ENCODE assay signal across 24 cellular contexts in the genomic region with DNA sequence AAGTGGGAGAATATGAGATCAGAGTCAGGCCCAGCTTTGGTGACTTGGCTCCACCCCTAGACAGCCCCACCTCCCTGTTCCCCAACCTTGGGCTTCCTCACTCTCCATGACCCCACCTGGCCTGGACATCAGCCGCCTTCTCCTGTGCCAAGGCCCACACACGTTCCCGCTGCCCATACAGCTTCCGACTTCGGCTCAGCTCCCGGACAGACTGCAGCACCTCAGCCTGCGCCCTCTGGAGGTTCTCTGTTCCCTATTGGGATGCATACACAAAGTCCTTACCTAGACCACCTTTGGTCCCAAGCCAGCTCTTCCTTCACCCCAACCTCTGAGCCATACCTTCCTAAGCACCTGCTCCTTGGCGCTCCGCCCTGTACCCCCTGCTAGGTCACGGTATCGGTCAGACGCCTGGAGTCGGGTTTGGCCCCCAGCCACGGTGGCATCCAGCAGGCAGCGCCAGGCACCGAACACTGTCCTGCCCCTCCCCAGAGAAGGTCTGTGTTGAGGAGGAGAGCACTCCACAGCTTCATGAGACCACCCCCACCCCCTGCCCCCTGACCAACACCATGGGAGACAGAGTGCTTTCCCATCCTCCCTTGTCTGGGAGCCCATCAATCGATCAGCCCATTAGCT. TPM values are rescaled to one million over a fixed set of nuclear protein-coding genes. Genes with fewer than 3 reads are reported as not detected.
DNase-seq lines count a peak whose midpoint lies in the region; ATAC-seq and TF ChIP-seq lines count a peak whose summit lies in the region.
"Had no signal": no experiment of that assay in that cellular context is flagged by ENCODE, and none has a peak within 500 bp of the region (broad histone marks: within the 10 kb centered on the region; RNA-seq: fewer than 3 reads in every experiment).

No MANE protein-coding gene starts in this region.

- H3K9ac ChIP-seq in parathyroid adenoma: no peak overlapping the region

- peak overlapping the region; percentile 67 for H3K4me3 ChIP-seq in parathyroid adenoma (ENCODE audit: low read depth, low read length)
- H3K4me3 ChIP-seq: ascending aorta, esophagus squamous epithelium, SJCRH30, uterus had no signal

- no peak overlapping the region for H3K4me3 Mint-ChIP-seq in activated naive CD8-positive, alpha-beta T cell treated with anti-CD3 and anti-CD28 coated beads, Interleukin-2, amount 10 ng/mL, durations not matched to agents 7 days and 5 days
- no peak overlapping the region for H3K4me3 Mint-ChIP-seq in activated naive CD8-positive, alpha-beta T cell treated with anti-CD3 and anti-CD28 coated beads, Interleukin-2, amount 50 U/mL, for 24 hours
- H3K4me3 Mint-ChIP-seq in IgD-negative memory B cell: peak overlapping the region in 1 of 4 donors; percentile 36
- H3K4me3 Mint-ChIP-seq in endothelial cell (ENCODE audit: unreplicated experiment): no peak overlapping the region

- no peaks in the 10 kb centered on the region for H3K9me3 ChIP-seq in parathyroid adenoma (ENCODE audit: control insufficient read depth, low read length)
- H3K9me3 ChIP-seq: ascending aorta, esophagus squamous epithelium, SJCRH30, uterus had no signal

- H3K9me3 Mint-ChIP-seq in activated naive CD8-positive, alpha-beta T cell treated with anti-CD3 and anti-CD28 coated beads, Interleukin-2, amount 10 ng/mL, durations not matched to agents 7 days and 5 days: no peaks in the 10 kb centered on the region
- no peaks in the 10 kb centered on the region for H3K9me3 Mint-ChIP-seq in activated naive CD8-positive, alpha-beta T cell treated with anti-CD3 and anti-CD28 coated beads, Interleukin-2, amount 50 U/mL, for 24 hours
- H3K9me3 Mint-ChIP-seq in IgD-negative memory B cell (no peaks in the 10 kb centered on the region), endothelial cell (ENCODE audit: unreplicated experiment) (no peaks in the 10 kb centered on the region)
- H3K9me3 Mint-ChIP-seq: activated T-cell treated with anti-CD3 and anti-CD28 coated beads, Interleukin-2, amount 50 U/mL, for 72 hours; stimulated activated naive CD8-positive, alpha-beta T cell treated with anti-CD3 and anti-CD28 coated beads, Interleukin-15, amount 100 ng/mL, for 72 hours had no signal

- peaks cover 31% of the 10 kb centered on the region for H3K4me1 Mint-ChIP-seq in activated naive CD8-positive, alpha-beta T cell treated with anti-CD3 and anti-CD28 coated beads, Interleukin-2, amount 10 ng/mL, durations not matched to agents 7 days and 5 days
- peaks cover 18% of the 10 kb centered on the region for H3K4me1 Mint-ChIP-seq in activated naive CD8-positive, alpha-beta T cell treated with anti-CD3 and anti-CD28 coated beads, Interleukin-2, amount 50 U/mL, for 24 hours
- H3K4me1 Mint-ChIP-seq in IgD-negative memory B cell: peaks cover 16 to 20% (median 18%) of the 10 kb centered on the region in 3 donors
- H3K4me1 Mint-ChIP-seq in endothelial cell (ENCODE audit: unreplicated experiment): peaks cover 19% of the 10 kb centered on the region

- no peaks in the 10 kb centered on the region for H3K27me3 Mint-ChIP-seq in activated naive CD8-positive, alpha-beta T cell treated with anti-CD3 and anti-CD28 coated beads, Interleukin-2, amount 10 ng/mL, durations not matched to agents 7 days and 5 days
- no peaks in the 10 kb centered on the region for H3K27me3 Mint-ChIP-seq in activated naive CD8-positive, alpha-beta T cell treated with anti-CD3 and anti-CD28 coated beads, Interleukin-2, amount 50 U/mL, for 24 hours
- no peaks in the 10 kb centered on the region for H3K27me3 Mint-ChIP-seq in IgD-negative memory B cell
- H3K27me3 Mint-ChIP-seq in endothelial cell (ENCODE audit: unreplicated experiment): peaks cover 12% of the 10 kb centered on the region
- H3K27me3 Mint-ChIP-seq: stimulated activated naive CD8-positive, alpha-beta T cell treated with anti-CD3 and anti-CD28 coated beads, Interleukin-15, amount 100 ng/mL, for 72 hours had no signal

- H3K4me2 ChIP-seq in parathyroid adenoma (ENCODE audit: low read length): peak overlapping the region; percentile 96

- H3K27ac Mint-ChIP-seq in activated naive CD8-positive, alpha-beta T cell treated with anti-CD3 and anti-CD28 coated beads, Interleukin-2, amount 10 ng/mL, durations not matched to agents 7 days and 5 days: peak overlapping the region; percentile 96
- no peak overlapping the region for H3K27ac Mint-ChIP-seq in activated naive CD8-positive, alpha-beta T cell treated with anti-CD3 and anti-CD28 coated beads, Interleukin-2, amount 50 U/mL, for 24 hours
- peak overlapping the region in 2 of 3 donors; percentile 7 to 50 for H3K27ac Mint-ChIP-seq in IgD-negative memory B cell
- H3K27ac Mint-ChIP-seq in endothelial cell (ENCODE audit: unreplicated experiment): peak overlapping the region; percentile 67
- H3K27ac Mint-ChIP-seq: stimulated activated naive CD8-positive, alpha-beta T cell treated with anti-CD3 and anti-CD28 coated beads, Interleukin-15, amount 100 ng/mL, for 72 hours had no signal

- no peak for ATAC-seq in activated naive CD8-positive, alpha-beta T cell treated with anti-CD3 and anti-CD28 coated beads, Interleukin-2, amount 10 ng/mL, durations not matched to agents 7 days and 5 days (ENCODE audit: low read depth)
- ATAC-seq in activated naive CD8-positive, alpha-beta T cell treated with anti-CD3 and anti-CD28 coated beads, Interleukin-2, amount 50 U/mL, for 24 hours: no peak
- ATAC-seq in GM21723 (IDR thresholded peaks at IDR 0.05; ENCODE audit: unreplicated experiment): no peak
- ATAC-seq in GM19463 (IDR thresholded peaks at IDR 0.05; ENCODE audit: unreplicated experiment): no peak
- ATAC-seq: activated T-cell treated with anti-CD3 and anti-CD28 coated beads, Interleukin-2, amount 50 U/mL, for 72 hours; HepG2; stimulated activated naive CD8-positive, alpha-beta T cell treated with anti-CD3 and anti-CD28 coated beads, Interleukin-15, amount 100 ng/mL, for 72 hours had no signal

- no peaks in the 10 kb centered on the region for H3K27me3 ChIP-seq in parathyroid adenoma (ENCODE audit: control insufficient read depth, insufficient read depth, low read length)
- H3K27me3 ChIP-seq: ascending aorta, esophagus squamous epithelium, SJCRH30, uterus had no signal

- H3K27ac ChIP-seq in parathyroid adenoma: peak overlapping the region; percentile 77
- H3K27ac ChIP-seq: ascending aorta, C4-2B, esophagus squamous epithelium, SJCRH30, uterus had no signal

- H3K36me3 ChIP-seq in parathyroid adenoma (ENCODE audit: control insufficient read depth, insufficient read depth, low read length): no peaks in the 10 kb centered on the region
- H3K36me3 ChIP-seq: SJCRH30, uterus had no signal

- H3K79me2 ChIP-seq in parathyroid adenoma: peaks cover 2% of the 10 kb centered on the region

- no peak for DNase-seq in activated naive CD8-positive, alpha-beta T cell treated with anti-CD3 and anti-CD28 coated beads, Interleukin-2, amount 10 ng/mL, durations not matched to agents 7 days and 5 days
- no peak for DNase-seq in activated naive CD8-positive, alpha-beta T cell treated with anti-CD3 and anti-CD28 coated beads, Interleukin-2, amount 50 U/mL, for 24 hours
- no peak for DNase-seq in endothelial cell (ENCODE audit: low spot score)
- no peak for DNase-seq in activated CD4-positive, CD25-positive, alpha-beta regulatory T cell (lab: John Stamatoyannopoulos, UW)
- DNase-seq: activated naive CD4-positive, alpha-beta T cell treated with anti-CD3 and anti-CD28 coated beads, Interleukin-2, amount 50 U/mL, for 16 hours; activated T-cell treated with anti-CD3 and anti-CD28 coated beads, Interleukin-2, amount 50 U/mL, for 72 hours; cortex of kidney; DMS153; esophagus squamous epithelium; mammary epithelial cell; MV-4-11; NCI-H1694; NCI-H526; occipital lobe; SJCRH30; stimulated activated naive CD8-positive, alpha-beta T cell treated with anti-CD3 and anti-CD28 coated beads, Interleukin-15, amount 100 ng/mL, for 72 hours had no signal

- H2AFZ ChIP-seq in parathyroid adenoma: peak overlapping the region; percentile 6

- H3K36me3 Mint-ChIP-seq in activated naive CD8-positive, alpha-beta T cell treated with anti-CD3 and anti-CD28 coated beads, Interleukin-2, amount 10 ng/mL, durations not matched to agents 7 days and 5 days: peaks cover 18% of the 10 kb centered on the region
- H3K36me3 Mint-ChIP-seq in activated naive CD8-positive, alpha-beta T cell treated with anti-CD3 and anti-CD28 coated beads, Interleukin-2, amount 50 U/mL, for 24 hours (ENCODE audit: low read depth): peaks cover 10% of the 10 kb centered on the region
- H3K36me3 Mint-ChIP-seq in IgD-negative memory B cell (no peaks in the 10 kb centered on the region), endothelial cell (ENCODE audit: low read depth, unreplicated experiment) (peaks cover 51% of the 10 kb centered on the region)

- H3K4me1 ChIP-seq in parathyroid adenoma: peaks cover 20% of the 10 kb centered on the region
- H3K4me1 ChIP-seq: SJCRH30, uterus had no signal

- POLR2A ChIA-PET in activated naive CD8-positive, alpha-beta T cell treated with anti-CD3 and anti-CD28 coated beads, Interleukin-2, amount 10 ng/mL, durations not matched to agents 7 days and 5 days (lab: Charles Lee): interaction anchor here (8.8 kb wide), 1 partner anchor 10 kb away, joined by 107 read pairs; the partner anchor contains the start of genes HDAC3 and RELL2

- no peak for TF ChIP-seq CTCF in endothelial cell (IDR thresholded peaks at IDR 0.05; ENCODE audit: unreplicated experiment)
- peak; percentile 38 for TF ChIP-seq CTCF in parathyroid adenoma (IDR thresholded peaks at IDR 0.05)

RNA-seq across cellular contexts. Expression of gene FCHSD1, which starts 2.0 kb away (rescaled TPM):
- total RNA-seq in activated naive CD8-positive, alpha-beta T cell treated with anti-CD3 and anti-CD28 coated beads, Interleukin-2, amount 10 ng/mL, durations not matched to agents 7 days and 5 days: 10 to 100 TPM; 98.3 to 99.1 TPM
- 9.9 TPM for polyA plus RNA-seq in IgD-negative memory B cell
- total RNA-seq in endothelial cell (ENCODE audit: unreplicated experiment): 63.3 TPM

RNA-seq across cellular contexts. Expression of gene RELL2, which starts 12.4 kb away (rescaled TPM):
- 10 to 100 TPM; 31.4 to 31.6 TPM for total RNA-seq in activated naive CD8-positive, alpha-beta T cell treated with anti-CD3 and anti-CD28 coated beads, Interleukin-2, amount 10 ng/mL, durations not matched to agents 7 days and 5 days
- 5.9 TPM for polyA plus RNA-seq in IgD-negative memory B cell
- total RNA-seq in endothelial cell (ENCODE audit: unreplicated experiment): 17.4 TPM

RNA-seq across cellular contexts. Expression of gene HDAC3, which starts 12.5 kb away (rescaled TPM):
- 10 to 100 TPM; 85.8 to 89.6 TPM for total RNA-seq in activated naive CD8-positive, alpha-beta T cell treated with anti-CD3 and anti-CD28 coated beads, Interleukin-2, amount 10 ng/mL, durations not matched to agents 7 days and 5 days
- polyA plus RNA-seq in IgD-negative memory B cell: 96.1 TPM
- total RNA-seq in endothelial cell (ENCODE audit: unreplicated experiment): 84.9 TPM

RNA-seq across cellular contexts. Expression of gene DIAPH1, which starts 30.4 kb away (rescaled TPM):
- total RNA-seq in activated naive CD8-positive, alpha-beta T cell treated with anti-CD3 and anti-CD28 coated beads, Interleukin-2, amount 10 ng/mL, durations not matched to agents 7 days and 5 days: 100 to 1,000 TPM; 244 to 256 TPM
- 57.6 TPM for polyA plus RNA-seq in IgD-negative memory B cell
- total RNA-seq in endothelial cell (ENCODE audit: unreplicated experiment): 149 TPM

RNA-seq across cellular contexts. Expression of gene ARAP3, which starts 32.9 kb away (rescaled TPM):
- 10 to 100 TPM; 17.0 to 17.9 TPM for total RNA-seq in activated naive CD8-positive, alpha-beta T cell treated with anti-CD3 and anti-CD28 coated beads, Interleukin-2, amount 10 ng/mL, durations not matched to agents 7 days and 5 days
- not detected for polyA plus RNA-seq in IgD-negative memory B cell
- total RNA-seq in endothelial cell (ENCODE audit: unreplicated experiment): 239 TPM
- total RNA-seq: HepG2 had no signal
